In genomic region chr11:57303280-57303989, GRCh38 we compare ENCODE assay signal across 12 cellular contexts. TPM values are rescaled to one million over a fixed set of nuclear protein-coding genes. Genes with fewer than 3 reads are reported as not detected.
DNase-seq lines count a peak whose midpoint lies in the region; ATAC-seq and TF ChIP-seq lines count a peak whose summit lies in the region.
"Had no signal": no experiment of that assay in that cellular context is flagged by ENCODE, and none has a peak within 500 bp of the region (broad histone marks: within the 10 kb centered on the region; RNA-seq: fewer than 3 reads in every experiment).

No MANE protein-coding gene starts in this region.

- H3K36me3 ChIP-seq in IMR-90 (ENCODE audit: control insufficient read depth, insufficient read depth, low read length), result peaks cover 73% of the 10 kb centered on the region
- H3K36me3 ChIP-seq in mammary epithelial cell (ENCODE audit: insufficient read depth, low read length), result peaks cover 46% of the 10 kb centered on the region
- peaks cover 36% of the 10 kb centered on the region for H3K36me3 ChIP-seq in mucosa of stomach (ENCODE audit: control insufficient read depth, insufficient read depth, low read length)
- peaks cover 10 to 58% (median 29%) of the 10 kb centered on the region in 3 donors for H3K36me3 ChIP-seq in tibial nerve

- no peak overlapping the region for H3K4ac ChIP-seq in IMR-90 (ENCODE audit: low read depth, low read length)

- no peak for TF ChIP-seq RAD21 in IMR-90 (IDR thresholded peaks at IDR 0.05; ENCODE audit: low read length)

- H3K4me1 ChIP-seq in IMR-90 (ENCODE audit: control insufficient read depth, insufficient read depth, low read length) (peaks cover 18% of the 10 kb centered on the region), mammary epithelial cell (ENCODE audit: insufficient read depth, low read length) (peaks cover 48% of the 10 kb centered on the region), mucosa of stomach (ENCODE audit: control insufficient read depth, insufficient read depth, low read length) (peaks cover 43% of the 10 kb centered on the region), tibial nerve (peaks cover 0 to 48% (median 28%) of the 10 kb centered on the region in 4 donors)

- no peak overlapping the region for H2BK15ac ChIP-seq in IMR-90 (ENCODE audit: low read depth, low read length)

- H3K9me3 ChIP-seq in IMR-90 (ENCODE audit: control insufficient read depth, insufficient read depth, low read length) (peaks cover 12% of the 10 kb centered on the region), mammary epithelial cell (replicated peaks; ENCODE audit: insufficient read depth, low read length) (peaks cover 3% of the 10 kb centered on the region), mucosa of stomach (ENCODE audit: control insufficient read depth, low read length) (peaks cover 8% of the 10 kb centered on the region), tibial nerve (peaks cover 0 to 24% (median 4%) of the 10 kb centered on the region in 4 donors)

- H4K91ac ChIP-seq in IMR-90 (ENCODE audit: insufficient read depth, low read depth, low read length), result no peak overlapping the region

- ATAC-seq in IMR-90 (ENCODE audit: low read depth), result 0 out of 2 replicates have a peak, but pooled peaks have one; percentile 13
- no peak for ATAC-seq in HG02759 (IDR thresholded peaks at IDR 0.05; ENCODE audit: unreplicated experiment)
- no peak for ATAC-seq in GM19328 (IDR thresholded peaks at IDR 0.05; ENCODE audit: unreplicated experiment)
- ATAC-seq in HG03045 (IDR thresholded peaks at IDR 0.05; ENCODE audit: unreplicated experiment), result no peak
- ATAC-seq: stimulated activated naive CD8-positive, alpha-beta T cell treated with anti-CD3 and anti-CD28 coated beads, Interleukin-15, Interleukin-2, amounts not matched to agents 100 U/mL and 50 U/mL, for 24 hours had no signal

- no peak overlapping the region for H3K9ac ChIP-seq in IMR-90 (ENCODE audit: low read depth, low read length)
- H3K9ac ChIP-seq in mammary epithelial cell (ENCODE audit: insufficient read depth, low read length), result no peak overlapping the region
- peak overlapping the region; percentile 31 for H3K9ac ChIP-seq in mucosa of stomach (ENCODE audit: low read length)

- H3K56ac ChIP-seq in IMR-90 (ENCODE audit: extremely low read depth, insufficient read depth, low read length), result no peak overlapping the region

- WGBS in IMR-90 (ENCODE audit: extremely low coverage in 2 of 2, insufficient read length in 1 of 2), 2 experiments, result 85% methylated on average over 15 of the region's 17 CpGs; no CpG with 5 or more reads in 1 of the 2 experiments
- 58% methylated on average over 12 of the region's 17 CpGs for whole genome bisulfite sequencing in mammary epithelial cell (ENCODE audit: low coverage, missing lambda C conversion rate)
- WGBS in tibial nerve, 2 donors, result 75 to 82% methylated on average over 17 of the region's 17 CpGs

- H3K9me1 ChIP-seq in IMR-90 (ENCODE audit: insufficient read depth, low read length), result peaks cover 31% of the 10 kb centered on the region

- no peak overlapping the region for H3K4me2 ChIP-seq in IMR-90 (ENCODE audit: low read depth, low read length)
- H3K4me2 ChIP-seq in mammary epithelial cell (ENCODE audit: insufficient read depth, low read depth, low read length), result no peak overlapping the region

- H2BK5ac ChIP-seq in IMR-90 (ENCODE audit: low read depth, low read length, poor library complexity, severe bottlenecking), result no peak overlapping the region

- DNase-seq in COLO668 (lab: John Stamatoyannopoulos, UW; ENCODE audit: unreplicated experiment) (peak; percentile 47), IMR-90 (no peak), mammary epithelial cell (no peak), tibial nerve (ENCODE audit: low spot score in 2 of 2) (no peak)
- DNase-seq: activated naive CD4-positive, alpha-beta T cell treated with anti-CD3 and anti-CD28 coated beads for 36 hours; central memory CD4-positive, alpha-beta T cell; midbrain; stimulated activated naive CD8-positive, alpha-beta T cell treated with anti-CD3 and anti-CD28 coated beads, Interleukin-15, Interleukin-2, amounts not matched to agents 100 U/mL and 50 U/mL, for 24 hours had no signal

- H4K5ac ChIP-seq in IMR-90 (ENCODE audit: low read depth, low read length), result no peak overlapping the region

- no peak overlapping the region for H2BK20ac ChIP-seq in IMR-90 (ENCODE audit: low read depth, low read length)

- TF ChIP-seq POLR2A in IMR-90 (IDR thresholded peaks at IDR 0.05; ENCODE audit: low read depth, low read length) (no peak), tibial nerve (IDR thresholded peaks at IDR 0.05) (no peak)

- H2AFZ ChIP-seq in IMR-90 (replicated peaks; ENCODE audit: low read length, poor library complexity) (no peak overlapping the region), mammary epithelial cell (ENCODE audit: low read depth, low read length) (no peak overlapping the region)

- no peak overlapping the region for H3K4me3 ChIP-seq in IMR-90 (ENCODE audit: insufficient read depth, low read depth, low read length)
- H3K4me3 ChIP-seq in mammary epithelial cell (replicated peaks in 1 of 3; ENCODE audit: insufficient read depth in 1 of 3, low read depth in 2 of 3, low read length in 3 of 3), result no peak overlapping the region
- H3K4me3 ChIP-seq in mucosa of stomach (ENCODE audit: low read length), result no peak overlapping the region
- no peak overlapping the region for H3K4me3 ChIP-seq in tibial nerve

- no peak overlapping the region for H2BK120ac ChIP-seq in IMR-90 (ENCODE audit: low read depth, low read length)

- dilution Hi-C loops in IMR-90 (cut with HindIII; ENCODE audit: low sequenced_read_pairs, unreplicated experiment), result no loop called here
- dilution Hi-C loops in mammary epithelial cell (cut with HindIII; ENCODE audit: low sequenced_read_pairs), result loop anchor here (5.0 kb wide), 1 partner anchor 79 kb away; the partner anchor contains the start of gene PRG3

- CTCF ChIA-PET in IMR-90 (lab: Yijun Ruan, JAX), result no interaction called here
- CTCF ChIA-PET in mammary epithelial cell (lab: Charles Lee; ENCODE audit: low non-redundant PET), result no interaction called here

- BruUV-seq in IMR-90 (replicated peaks; lab: Mats Ljungman, UMichigan), result no TSS peak
- BruUV-seq in mammary epithelial cell (replicated peaks; lab: Mats Ljungman, UMichigan), result no TSS peak

- no peak overlapping the region for H2AK9ac ChIP-seq in IMR-90 (replicated peaks; ENCODE audit: low read depth, low read length, poor library complexity)

- no peak for TF ChIP-seq EP300 in tibial nerve (IDR thresholded peaks at IDR 0.05)

- H3K79me1 ChIP-seq in IMR-90 (ENCODE audit: low read depth in 1 of 2, low read length in 2 of 2), result peaks cover 26 to 64% of the 10 kb centered on the region in 2 experiments

- no peaks in the 10 kb centered on the region for H3K27me3 ChIP-seq in IMR-90 (ENCODE audit: control insufficient read depth, insufficient read depth, low read length)
- no peaks in the 10 kb centered on the region for H3K27me3 ChIP-seq in mammary epithelial cell (ENCODE audit: insufficient read depth, low read length)
- H3K27me3 ChIP-seq in mucosa of stomach (ENCODE audit: control insufficient read depth, insufficient read depth, low read length), result no peaks in the 10 kb centered on the region
- H3K27me3 ChIP-seq in tibial nerve, result no peaks in the 10 kb centered on the region

- H3K14ac ChIP-seq in IMR-90 (replicated peaks; ENCODE audit: low read depth, low read length), result no peak overlapping the region

- H3K79me2 ChIP-seq in mammary epithelial cell (ENCODE audit: insufficient read depth, low read length), result peaks cover 74% of the 10 kb centered on the region

- TF ChIP-seq CTCF in IMR-90 (conservative IDR thresholded peaks at IDR 0.05; ENCODE audit: low read depth, low read length), result no peak
- peak in 1 of 2 donors; percentile 22 for TF ChIP-seq CTCF in mammary epithelial cell (conservative IDR thresholded peaks at IDR 0.05 in 1 of 2, IDR thresholded peaks at IDR 0.05 in 1 of 2; ENCODE audit: extremely low read depth in 1 of 2, insufficient read depth in 1 of 2, low read depth in 1 of 2, low read length in 2 of 2)
- TF ChIP-seq CTCF in tibial nerve (IDR thresholded peaks at IDR 0.05), result no peak

- in situ Hi-C loops in IMR-90 (cut with MboI; ENCODE audit: low sequenced_read_pairs) (no loop called here), mammary epithelial cell (cut with MboI; ENCODE audit: low sequenced_read_pairs in 2 of 2) (no loop called here)

- H2AK5ac ChIP-seq in IMR-90 (ENCODE audit: low read depth, low read length), result no peak overlapping the region

- peak overlapping the region in 1 of 2 experiments; percentile 10; a peak in 1 of 4 replicates for H4K8ac ChIP-seq in IMR-90 (ENCODE audit: low read depth in 2 of 2, low read length in 2 of 2)

- H4K20me1 ChIP-seq in IMR-90 (ENCODE audit: insufficient read depth, low read length), result peaks cover 51% of the 10 kb centered on the region
- H4K20me1 ChIP-seq in mammary epithelial cell (ENCODE audit: insufficient read depth, low read length), result no peaks in the 10 kb centered on the region

- no peak overlapping the region for H3K18ac ChIP-seq in IMR-90 (ENCODE audit: low read depth, low read length)

- intact Hi-C loops in IMR-90 (cut with micrococcal nuclease), result no loop called here
- intact Hi-C loops in mammary epithelial cell (cut with micrococcal nuclease), result no loop called here

- H3K27ac ChIP-seq in IMR-90 (ENCODE audit: insufficient read depth, low read length) (no peak overlapping the region), mammary epithelial cell (ENCODE audit: insufficient read depth, low read depth, low read length) (peak overlapping the region; percentile 38), tibial nerve (peak overlapping the region in 2 of 4 donors; percentile 66 to 92)

- H3K23ac ChIP-seq in IMR-90 (ENCODE audit: low read depth, low read length), result no peak overlapping the region

- POLR2A ChIA-PET in IMR-90 (lab: Charles Lee; ENCODE audit: unreplicated experiment), result no interaction called here

RNA-seq across cellular contexts. Expression of gene TNKS1BP1, which starts 21.3 kb away (rescaled TPM):
- total RNA-seq in IMR-90 (2012; rRNA removed) (28.6 and 31.7 TPM in 2 replicates), mammary epithelial cell (100 to 1,000 TPM; 195 to 208 TPM), tibial nerve (100 to 1,000 TPM; 147 to 238 (median 204) TPM)
- polyA plus RNA-seq in IMR-90 (2012; rRNA removed) (68.0 and 71.4 TPM in 2 replicates), mammary epithelial cell (84.3 TPM)
- polyA plus RNA-seq in IMR-90 (2012; cell fraction: cytosol; rRNA removed), result 42.9 and 47.7 TPM in 2 replicates
- 157 and 165 TPM in 2 replicates for polyA plus RNA-seq in IMR-90 (2012; cell fraction: nucleus; rRNA removed; ENCODE audit: low replicate concordance)
- polyA minus RNA-seq in mammary epithelial cell, result 309 TPM

RNA-seq across cellular contexts. Expression of gene SSRP1, which starts 32.3 kb away (rescaled TPM):
- 144 and 146 TPM in 2 replicates for total RNA-seq in IMR-90 (2012; rRNA removed)
- 101 and 106 TPM in 2 replicates for polyA plus RNA-seq in IMR-90 (2012; rRNA removed)
- 58.6 and 84.5 TPM in 2 replicates for polyA plus RNA-seq in IMR-90 (2012; cell fraction: cytosol; rRNA removed)
- polyA plus RNA-seq in IMR-90 (2012; cell fraction: nucleus; rRNA removed; ENCODE audit: low replicate concordance), result 41.6 and 70.5 TPM in 2 replicates
- 100 to 1,000 TPM in 1 of 2 donors, 10 to 100 TPM in 1; 53.0 to 127 TPM for total RNA-seq in mammary epithelial cell
- 160 TPM for polyA plus RNA-seq in mammary epithelial cell
- 291 TPM for polyA minus RNA-seq in mammary epithelial cell
- total RNA-seq in tibial nerve, result 10 to 100 TPM; 51.0 to 67.5 (median 56.5) TPM

RNA-seq across cellular contexts. Expression of gene P2RX3, which starts 34.7 kb away (rescaled TPM):
- total RNA-seq in IMR-90 (2012; rRNA removed) (not detected in 2 replicates), mammary epithelial cell (not detected), tibial nerve (under 1 TPM in 1 of 4 donors, not detected in 3; 0.22 TPM)
- polyA plus RNA-seq in IMR-90 (2012; rRNA removed) (not detected in 2 replicates), mammary epithelial cell (not detected)
- polyA plus RNA-seq in IMR-90 (2012; cell fraction: cytosol; rRNA removed), result not detected in 2 replicates
- not detected in 2 replicates for polyA plus RNA-seq in IMR-90 (2012; cell fraction: nucleus; rRNA removed; ENCODE audit: low replicate concordance)
- polyA minus RNA-seq in mammary epithelial cell, result not detected
- total RNA-seq: activated naive CD4-positive, alpha-beta T cell treated with anti-CD3 and anti-CD28 coated beads for 36 hours had no signal
